In the genomic region with DNA sequence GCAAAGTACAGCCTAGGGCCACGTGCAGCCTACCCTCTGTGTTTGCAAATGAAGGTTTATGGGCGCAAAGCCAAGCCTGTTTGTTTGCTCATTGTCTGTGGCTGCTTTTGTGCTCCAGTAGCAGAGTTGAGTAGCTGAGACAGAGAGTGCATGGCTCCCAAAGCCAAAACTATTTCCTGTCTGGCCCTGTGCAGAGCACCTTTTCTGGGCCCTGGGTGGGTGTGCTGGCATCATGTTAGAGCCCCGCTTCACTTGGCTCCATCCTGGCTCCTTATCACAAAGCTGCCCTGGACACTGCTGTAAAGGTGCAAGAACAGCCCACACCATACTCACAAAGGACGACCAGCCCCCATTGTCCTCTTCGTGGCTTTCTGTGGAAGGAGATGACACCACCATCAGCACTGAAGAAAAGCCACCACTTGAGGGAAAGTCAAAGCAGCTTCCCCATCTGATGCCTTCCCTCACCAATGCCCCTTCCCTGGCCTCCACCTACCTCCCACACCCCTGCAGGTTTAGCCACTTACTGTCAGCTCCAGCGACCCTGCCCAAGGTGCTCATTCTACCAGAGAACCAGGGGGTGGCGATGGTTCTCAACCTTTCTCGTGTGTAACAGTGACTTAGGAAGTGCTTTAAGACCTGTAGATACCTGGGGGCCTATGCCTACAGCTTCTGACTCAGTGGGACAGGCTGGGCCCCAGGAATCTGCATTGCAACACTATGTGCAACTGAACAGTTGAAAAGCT, we compare ENCODE assay signal across 8 cellular contexts. TPM values are rescaled to one million over a fixed set of nuclear protein-coding genes. Genes with fewer than 3 reads are reported as not detected.
DNase-seq lines count a peak whose midpoint lies in the region; ATAC-seq and TF ChIP-seq lines count a peak whose summit lies in the region.
"Had no signal": no experiment of that assay in that cellular context is flagged by ENCODE, and none has a peak within 500 bp of the region (broad histone marks: within the 10 kb centered on the region; RNA-seq: fewer than 3 reads in every experiment).

No MANE protein-coding gene starts in this region.

- no peak for TF ChIP-seq CTCF in left lung (IDR thresholded peaks at IDR 0.05)

- H3K9me3 Mint-ChIP-seq in activated T-helper 1 cell treated with anti-CD3 and anti-CD28 coated beads, Interleukin-12 subunit alpha, Interleukin-12 subunit beta, Interleukin-2, Interleukin-4 antibody, amounts not matched to agents 30 ng/mL and 10 ng/mL and 1 ng/mL, durations not matched to agents 14 hours and 24 hours and 36 hours = no peaks in the 10 kb centered on the region

- peaks cover 92% of the 10 kb centered on the region for H3K4me1 Mint-ChIP-seq in activated T-helper 1 cell treated with anti-CD3 and anti-CD28 coated beads, Interleukin-12 subunit alpha, Interleukin-12 subunit beta, Interleukin-2, Interleukin-4 antibody, amounts not matched to agents 30 ng/mL and 10 ng/mL and 1 ng/mL, durations not matched to agents 14 hours and 24 hours and 36 hours (ENCODE audit: low read depth)

- no peaks in the 10 kb centered on the region for H3K9me2 ChIP-seq in GM23248 (ENCODE audit: insufficient read depth)

- ATAC-seq in left lung = peak; percentile 11
- no peak for ATAC-seq in GM19035 (IDR thresholded peaks at IDR 0.05; ENCODE audit: unreplicated experiment)
- ATAC-seq in HG02938 (IDR thresholded peaks at IDR 0.05; ENCODE audit: unreplicated experiment) = no peak
- ATAC-seq in GM21390 (IDR thresholded peaks at IDR 0.05; ENCODE audit: unreplicated experiment) = no peak

- no peaks in the 10 kb centered on the region for H3K27me3 Mint-ChIP-seq in activated T-helper 1 cell treated with anti-CD3 and anti-CD28 coated beads, Interleukin-12 subunit alpha, Interleukin-12 subunit beta, Interleukin-2, Interleukin-4 antibody, amounts not matched to agents 30 ng/mL and 10 ng/mL and 1 ng/mL, durations not matched to agents 14 hours and 24 hours and 36 hours (ENCODE audit: insufficient read depth)

- no peak overlapping the region for H3K27ac ChIP-seq in GM23248
- peak overlapping the region in 1 of 2 donors; percentile 38 for H3K27ac ChIP-seq in left lung

- H3K27ac Mint-ChIP-seq in activated T-helper 1 cell treated with anti-CD3 and anti-CD28 coated beads, Interleukin-12 subunit alpha, Interleukin-12 subunit beta, Interleukin-2, Interleukin-4 antibody, amounts not matched to agents 30 ng/mL and 10 ng/mL and 1 ng/mL, durations not matched to agents 14 hours and 24 hours and 36 hours = peak overlapping the region; percentile 93

- H2AFZ ChIP-seq in GM23248 = no peak overlapping the region

- H3K9ac ChIP-seq in GM23248 = no peak overlapping the region

- H3K79me2 ChIP-seq in GM23248 (ENCODE audit: insufficient read depth) = no peaks in the 10 kb centered on the region

- H3K4me3 Mint-ChIP-seq in activated T-helper 1 cell treated with anti-CD3 and anti-CD28 coated beads, Interleukin-12 subunit alpha, Interleukin-12 subunit beta, Interleukin-2, Interleukin-4 antibody, amounts not matched to agents 30 ng/mL and 10 ng/mL and 1 ng/mL, durations not matched to agents 14 hours and 24 hours and 36 hours = peak overlapping the region; percentile 77

- H3K27me3 ChIP-seq in GM23248 (replicated peaks; ENCODE audit: insufficient read depth) (no peaks in the 10 kb centered on the region; the same call in 1 of the 2 replicates), left lung (no peaks in the 10 kb centered on the region)

- no peaks in the 10 kb centered on the region for H4K20me1 ChIP-seq in GM23248 (ENCODE audit: insufficient read depth)

- H3K9me3 ChIP-seq in GM23248 (ENCODE audit: low read depth) (no peaks in the 10 kb centered on the region), left lung (no peaks in the 10 kb centered on the region)

- no peaks in the 10 kb centered on the region for H3K4me1 ChIP-seq in GM23248 (ENCODE audit: insufficient read depth)
- H3K4me1 ChIP-seq in left lung = peaks cover 0 to 98% of the 10 kb centered on the region in 2 donors

- H3F3A ChIP-seq in GM23248 (ENCODE audit: insufficient read depth) = no peaks in the 10 kb centered on the region

- in situ Hi-C loops in GM23248 (cut with MboI) = no loop called here

- H3K4me3 ChIP-seq in GM23248 (no peak overlapping the region), left lung (no peak overlapping the region)

- H3K4me2 ChIP-seq in GM23248 (ENCODE audit: unreplicated experiment) = no peak overlapping the region

- H3K36me3 Mint-ChIP-seq in activated T-helper 1 cell treated with anti-CD3 and anti-CD28 coated beads, Interleukin-12 subunit alpha, Interleukin-12 subunit beta, Interleukin-2, Interleukin-4 antibody, amounts not matched to agents 30 ng/mL and 10 ng/mL and 1 ng/mL, durations not matched to agents 14 hours and 24 hours and 36 hours (ENCODE audit: low read depth) = peaks cover 70% of the 10 kb centered on the region

- H3K36me3 ChIP-seq in GM23248 (ENCODE audit: low read depth) (no peaks in the 10 kb centered on the region), left lung (peaks cover 0 to 61% of the 10 kb centered on the region in 2 donors)

- intact Hi-C loops in activated T-helper 1 cell treated with anti-CD3 and anti-CD28 coated beads, Interleukin-12 subunit alpha, Interleukin-12 subunit beta, Interleukin-2, Interleukin-4 antibody, amounts not matched to agents 30 ng/mL and 10 ng/mL and 1 ng/mL, durations not matched to agents 14 hours and 24 hours and 36 hours (cut with micrococcal nuclease) = loop anchor here (1.0 to 10.0 kb wide), 3 partner anchors 23 to 619 kb away; a partner anchor contains a TSS
- intact Hi-C loops in left lung (cut with DNase I) = loop anchor here in 1 of 2 donors (5.0 to 10.0 kb wide), 2 partner anchors 63 to 151 kb away; no protein-coding TSS in a partner anchor

- 58 to 61% methylated on average over 8 of the region's 8 CpGs for WGBS in GM23248 (ENCODE audit: low coverage in 1 of 2, low lambda C conversion rate in 2 of 2, missing lambda C conversion rate in 2 of 2), 2 experiments

- DNase-seq in GM23248 = peak; percentile 18
- DNase-seq in NCI-H510A (lab: John Stamatoyannopoulos, UW) = peak; percentile 64
- no peak for DNase-seq in activated T-helper 1 cell treated with anti-CD3 and anti-CD28 coated beads, Interleukin-12 subunit alpha, Interleukin-12 subunit beta, Interleukin-2, Interleukin-4 antibody, amounts not matched to agents 30 ng/mL and 10 ng/mL and 1 ng/mL, durations not matched to agents 14 hours and 24 hours and 36 hours (ENCODE audit: low spot score)
- DNase-seq in left lung = no peak

RNA-seq across cellular contexts. Expression of a gene that starts 23.4 kb away (rescaled TPM):
- not detected in 2 replicates for total RNA-seq in GM23248 (2014; rRNA removed; shearing (Covaris generic))
- not detected in 2 replicates for polyA plus RNA-seq in GM23248 (2016; fragmentation: Nextera tagmentation; extraction: Ambion mirVana)
- total RNA-seq in activated T-helper 1 cell treated with anti-CD3 and anti-CD28 coated beads, Interleukin-12 subunit alpha, Interleukin-12 subunit beta, Interleukin-2, Interleukin-4 antibody, amounts not matched to agents 30 ng/mL and 10 ng/mL and 1 ng/mL, durations not matched to agents 14 hours and 24 hours and 36 hours = 350 and 351 TPM in 2 replicates
- total RNA-seq in left lung = 100 to 1,000 TPM in 1 of 2 donors, 10 to 100 TPM in 1; 37.3 to 110 TPM

RNA-seq across cellular contexts. Expression of a gene that starts 41.4 kb away (rescaled TPM):
- not detected in 2 replicates for total RNA-seq in GM23248 (2014; rRNA removed; shearing (Covaris generic))
- polyA plus RNA-seq in GM23248 (2016; fragmentation: Nextera tagmentation; extraction: Ambion mirVana) = not detected in 2 replicates
- total RNA-seq in activated T-helper 1 cell treated with anti-CD3 and anti-CD28 coated beads, Interleukin-12 subunit alpha, Interleukin-12 subunit beta, Interleukin-2, Interleukin-4 antibody, amounts not matched to agents 30 ng/mL and 10 ng/mL and 1 ng/mL, durations not matched to agents 14 hours and 24 hours and 36 hours = not detected in 2 replicates
- total RNA-seq in left lung = not detected
- total RNA-seq: RPMI7951 had no signal

Comparison
In these comparisons a context has a peak if more than half of its experiments do, and no peak if none do; other contexts are left out.
1. DNase-seq: peak in GM23248 (single experiment) and NCI-H510A (single experiment); none in activated T-helper 1 cell treated with anti-CD3 and anti-CD28 coated beads, Interleukin-12 subunit alpha, Interleukin-12 subunit beta, Interleukin-2, Interleukin-4 antibody, amounts not matched to agents 30 ng/mL and 10 ng/mL and 1 ng/mL, durations not matched to agents 14 hours and 24 hours and 36 hours (single experiment) and left lung (0 of 2).
2. RNA of a gene that starts 23.4 kb away (total RNA-seq): 350 to 351 TPM in activated T-helper 1 cell treated with anti-CD3 and anti-CD28 coated beads, Interleukin-12 subunit alpha, Interleukin-12 subunit beta, Interleukin-2, Interleukin-4 antibody, amounts not matched to agents 30 ng/mL and 10 ng/mL and 1 ng/mL, durations not matched to agents 14 hours and 24 hours and 36 hours and 37.3 to 110 TPM in left lung; not detected in GM23248; every median in the first group is over 10 times any median in the second.